23 cellular contexts compared by ENCODE assay signal in genomic region chr14:67589212-67589770, GRCh38.
"Had no signal": no experiment of that assay in that cellular context is flagged by ENCODE, and none has a peak within 500 bp of the region (broad histone marks: within the 10 kb centered on the region; RNA-seq: fewer than 3 reads in every experiment).

No MANE protein-coding gene starts in this region.

- H3K27me3 ChIP-seq: body of pancreas, foreskin keratinocyte, neutrophil, ovary, upper lobe of left lung had no signal

- H3K9me3 ChIP-seq: body of pancreas, left ventricle myocardium inferior, neutrophil, ovary, prostate gland, upper lobe of left lung had no signal

- H3K4me1 Mint-ChIP-seq: activated CD8-positive, alpha-beta memory T cell treated with anti-CD3 and anti-CD28 coated beads, Interleukin-2, amount 10 ng/mL, durations not matched to agents 7 days and 5 days; activated naive CD4-positive, alpha-beta T cell treated with anti-CD3 and anti-CD28 coated beads, Interleukin-2, amount 50 U/mL, for 24 hours had no signal

- H3K27ac ChIP-seq: body of pancreas, foreskin keratinocyte, left ventricle myocardium inferior, neutrophil, ovary, upper lobe of left lung had no signal

- H3K36me3 ChIP-seq: ovary, prostate gland had no signal

- H3K4me3 ChIP-seq: body of pancreas, left ventricle myocardium inferior, ovary, prostate gland, upper lobe of left lung had no signal

- H3K4me3 Mint-ChIP-seq: activated CD4-positive, alpha-beta memory T cell treated with anti-CD3 and anti-CD28 coated beads for 36 hours; activated CD8-positive, alpha-beta memory T cell treated with anti-CD3 and anti-CD28 coated beads, Interleukin-2, amount 10 ng/mL, durations not matched to agents 7 days and 5 days; activated naive CD4-positive, alpha-beta T cell treated with anti-CD3 and anti-CD28 coated beads, Interleukin-2, amount 50 U/mL, for 24 hours; natural killer cell treated with Interleukin-12 subunit alpha and Interleukin-12 subunit beta and Interleukin-15 and Interleukin-18, amount 100 ng/mL, for 72 hours had no signal

- H3K27ac Mint-ChIP-seq: activated CD4-positive, alpha-beta memory T cell treated with anti-CD3 and anti-CD28 coated beads for 36 hours; activated CD8-positive, alpha-beta memory T cell treated with anti-CD3 and anti-CD28 coated beads, Interleukin-2, amount 10 ng/mL, durations not matched to agents 7 days and 5 days; natural killer cell treated with Interleukin-12 subunit alpha and Interleukin-12 subunit beta and Interleukin-15 and Interleukin-18, amount 100 ng/mL, for 72 hours had no signal

- ATAC-seq: activated CD8-positive, alpha-beta memory T cell treated with anti-CD3 and anti-CD28 coated beads, Interleukin-2, amount 10 ng/mL, durations not matched to agents 7 days and 5 days; body of pancreas; foreskin keratinocyte; natural killer cell treated with Interleukin-12 subunit alpha and Interleukin-12 subunit beta and Interleukin-15 and Interleukin-18, amount 100 ng/mL, for 72 hours had no signal

- H3K27me3 Mint-ChIP-seq: activated CD4-positive, alpha-beta memory T cell treated with anti-CD3 and anti-CD28 coated beads for 36 hours; activated CD8-positive, alpha-beta memory T cell treated with anti-CD3 and anti-CD28 coated beads, Interleukin-2, amount 10 ng/mL, durations not matched to agents 7 days and 5 days; activated naive CD4-positive, alpha-beta T cell treated with anti-CD3 and anti-CD28 coated beads, Interleukin-2, amount 50 U/mL, for 24 hours; natural killer cell treated with Interleukin-12 subunit alpha and Interleukin-12 subunit beta and Interleukin-15 and Interleukin-18, amount 100 ng/mL, for 72 hours had no signal

- H3K4me1 ChIP-seq: foreskin keratinocyte, left ventricle myocardium inferior, prostate gland, upper lobe of left lung had no signal

- H3K36me3 Mint-ChIP-seq: natural killer cell treated with Interleukin-12 subunit alpha and Interleukin-12 subunit beta and Interleukin-15 and Interleukin-18, amount 100 ng/mL, for 72 hours had no signal

- H3K9me3 Mint-ChIP-seq: activated CD4-positive, alpha-beta memory T cell treated with anti-CD3 and anti-CD28 coated beads for 36 hours; activated naive CD4-positive, alpha-beta T cell treated with anti-CD3 and anti-CD28 coated beads, Interleukin-2, amount 50 U/mL, for 24 hours; natural killer cell treated with Interleukin-12 subunit alpha and Interleukin-12 subunit beta and Interleukin-15 and Interleukin-18, amount 100 ng/mL, for 72 hours had no signal

- DNase-seq: activated CD4-positive, alpha-beta memory T cell treated with anti-CD3 and anti-CD28 coated beads for 36 hours; activated CD4-positive, alpha-beta T cell treated with anti-CD3 and anti-CD28 coated beads for 48 hours; activated CD4-positive, CD25-positive, alpha-beta regulatory T cell; activated CD8-positive, alpha-beta memory T cell treated with anti-CD3 and anti-CD28 coated beads, Interleukin-2, amount 10 ng/mL, durations not matched to agents 7 days and 5 days; activated gamma-delta T cell treated with Interleukin-2 at 50 U/mL for 16 hours; activated T-cell treated with anti-CD3 and anti-CD28 coated beads for 4 hours; anterior cingulate cortex; body of pancreas; central memory CD4-positive, alpha-beta T cell; dermis blood vessel endothelial cell; effector CD8-positive, alpha-beta T cell; foreskin keratinocyte; kidney glomerular epithelial cell; left ventricle myocardium inferior; ovary; stimulated activated CD4-positive, alpha-beta T cell treated with anti-CD3 and anti-CD28 coated beads, Interleukin-4, amount 100 ng/mL, for 24 hours; stimulated activated naive CD4-positive, alpha-beta T cell treated with Interleukin-2 at 50 U/mL for 16 hours; T1000; upper lobe of left lung had no signal
